ENCODE assay signal across 1 cellular context in the genomic region with DNA sequence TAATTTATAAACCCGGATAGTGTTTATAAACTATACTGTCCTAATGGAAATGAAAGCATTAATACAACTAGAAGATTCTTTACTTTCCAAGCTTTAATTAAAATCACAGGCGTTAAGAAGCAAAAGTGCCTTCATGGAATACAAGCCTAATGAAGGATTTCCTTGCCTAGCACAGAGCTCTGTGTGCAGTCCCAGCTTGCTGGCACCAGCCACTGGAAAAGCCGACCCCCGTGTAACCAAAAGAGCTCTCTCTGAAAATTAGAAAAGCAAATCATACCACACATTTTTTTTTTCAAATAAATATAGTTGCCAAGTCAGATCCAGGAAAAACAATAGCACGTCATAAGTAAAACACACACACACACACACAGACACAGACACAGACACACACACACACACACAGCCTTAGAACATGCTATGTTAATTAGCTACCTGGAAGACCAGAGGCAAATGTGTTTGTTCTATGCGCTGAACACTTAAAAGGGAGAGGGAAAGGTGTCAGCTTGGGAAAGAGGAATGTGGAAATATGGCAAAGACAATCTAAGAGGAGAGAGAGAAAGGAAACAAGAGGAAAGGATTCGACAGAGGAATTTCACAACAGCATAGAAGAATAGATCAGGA.
A peak's percentile ranks its signal among the peaks of the same experiment; 100 is the strongest.
TF ChIP-seq lines count a peak whose summit lies in the region.

No MANE protein-coding gene starts in this region.

TF ChIP-seq in IMR-90, 13 proteins besides CTCF, POLR2A, EP300 and RAD21:
- TF ChIP-seq BHLHE40 (IDR thresholded peaks at IDR 0.05; ENCODE audit: low read depth, low read length) (no peak), CEBPB (IDR thresholded peaks at IDR 0.05; ENCODE audit: low read depth, low read length) (peak; percentile 36; the same call in 1 of the 2 replicates), ELK1 (IDR thresholded peaks at IDR 0.05; ENCODE audit: borderline replicate concordance, low read depth, low read length) (no peak)
